ENCODE assay signal across 8 cellular contexts in the genomic region with DNA sequence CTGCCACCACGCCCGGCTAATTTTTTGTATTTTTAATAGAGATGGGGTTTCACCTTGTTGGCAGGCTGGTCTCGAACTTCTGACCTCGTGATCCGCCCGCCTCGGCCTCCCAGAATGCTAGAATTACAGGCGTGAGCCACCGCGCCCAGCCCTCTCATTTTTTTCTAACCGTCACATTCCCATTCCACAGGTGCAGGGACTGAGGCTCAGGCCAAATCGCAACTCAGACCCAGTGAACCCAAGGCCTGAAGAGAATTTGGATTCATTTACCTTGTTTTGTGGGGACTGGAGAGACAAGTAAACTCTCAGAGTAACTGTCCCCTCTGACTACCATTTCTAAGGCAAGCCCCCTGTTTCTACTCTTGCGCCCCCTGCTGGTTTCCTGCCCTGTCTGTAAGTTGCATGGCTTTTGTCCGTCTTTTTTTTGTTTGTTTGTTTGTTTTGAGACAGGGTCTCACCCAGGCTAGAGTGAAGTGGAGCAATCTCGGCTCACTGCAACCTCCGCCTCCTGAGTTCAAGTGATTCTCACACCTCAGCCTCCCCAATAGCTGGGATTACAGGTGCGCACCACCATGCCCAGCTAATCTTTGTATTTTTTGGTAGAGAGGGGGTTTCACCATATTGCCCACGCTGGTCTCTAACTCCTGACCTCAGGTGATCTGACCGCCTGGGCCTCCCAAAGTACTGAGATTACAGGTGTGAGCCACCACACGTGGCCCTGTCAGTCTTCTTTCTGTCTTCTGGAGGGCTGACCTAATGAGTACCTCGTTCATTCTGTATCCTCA. TPM values are rescaled to one million over a fixed set of nuclear protein-coding genes. Genes with fewer than 3 reads are reported as not detected.
A peak's percentile ranks its signal among the peaks of the same experiment; 100 is the strongest.
DNase-seq lines count a peak whose midpoint lies in the region; ATAC-seq, FAIRE-seq and TF ChIP-seq lines count a peak whose summit lies in the region.

No MANE protein-coding gene starts in this region.

- BruUV-seq in GM12878 (replicated peaks; lab: Mats Ljungman, UMichigan), result no TSS peak

- peak; percentile 33 for DNase-seq in COLO829 (ENCODE audit: low spot score)
- DNase-seq in KG1 (lab: John Stamatoyannopoulos, UW), result peak; percentile 63
- DNase-seq in UCSD-AML1 (lab: John Stamatoyannopoulos, UW; ENCODE audit: unreplicated experiment), result peak; percentile 65
- DNase-seq in GM12878 (ENCODE audit: low read depth, low spot score), result no peak
- DNase-seq in kidney tubule cell (ENCODE audit: low spot score), result peak; percentile 51
- peak; percentile 49 for DNase-seq in stimulated activated CD8-positive, alpha-beta memory T cell treated with anti-CD3 and anti-CD28 coated beads, Interleukin-12 subunit alpha, Interleukin-12 subunit beta, amount 100 ng/mL, for 4 hours (ENCODE audit: low read depth)
- DNase-seq in inferior parietal cortex (ENCODE audit: extremely low spot score), result no peak

- intact Hi-C loops in GM12878 (cut with micrococcal nuclease; ENCODE audit: unreplicated experiment), result no loop called here

- H3K4me2 ChIP-seq in GM12878 (ENCODE audit: control insufficient read depth, insufficient read depth), result no peak overlapping the region

- H3K9me3 ChIP-seq in GM12878 (replicated peaks; ENCODE audit: control insufficient read depth, insufficient read depth, low read length), result no peaks in the 10 kb centered on the region

- H3K36me3 ChIP-seq in GM12878 (ENCODE audit: control insufficient read depth in 2 of 2, insufficient read depth in 2 of 2, low read length in 1 of 2), result no peaks in the 10 kb centered on the region

- WGBS in GM12878 (ENCODE audit: insufficient coverage, insufficient replicate concordance, low lambda C conversion rate, missing lambda C conversion rate), result 61% methylated on average over 21 of the region's 21 CpGs

- H3K4me1 ChIP-seq in GM12878 (ENCODE audit: control insufficient read depth, insufficient read depth, low read length), result peaks cover 12% of the 10 kb centered on the region

- TF ChIP-seq POLR2A in GM12878 (IDR thresholded peaks at IDR 0.05; ENCODE audit: low read depth, low read length), result no peak

- H3K9ac ChIP-seq in GM12878 (ENCODE audit: control insufficient read depth, insufficient read depth, low read length), result no peak overlapping the region

- TF ChIP-seq EP300 in GM12878 (IDR thresholded peaks at IDR 0.05; ENCODE audit: borderline replicate concordance in 1 of 2, control insufficient read depth in 1 of 2, low read depth in 2 of 2, low read length in 2 of 2), result no peak

- TF ChIP-seq RAD21 in GM12878 (IDR thresholded peaks at IDR 0.05; ENCODE audit: insufficient read depth, low read depth, low read length), result peak; percentile 37

- H3K27ac ChIP-seq in GM12878 (ENCODE audit: control insufficient read depth, insufficient read depth), result no peak overlapping the region

- SMC1A ChIA-PET in GM12878 (lab: Charles Lee; ENCODE audit: uncharacterized antibody, unreplicated experiment), result no interaction called here

- peak; percentile 55 to 85 (median 77) for TF ChIP-seq CTCF in GM12878 (IDR thresholded peaks at IDR 0.05 in 2 of 3, conservative IDR thresholded peaks at IDR 0.05 in 1 of 3; ENCODE audit: control insufficient read depth in 2 of 3, extremely low read depth in 1 of 3, insufficient read depth in 1 of 3, low read depth in 3 of 3, low read length in 3 of 3)

- H2AFZ ChIP-seq in GM12878 (ENCODE audit: control insufficient read depth, low read depth, low read length), result no peak overlapping the region

- POLR2A ChIA-PET in GM12878 (lab: Charles Lee), result interaction anchor here (0.6 kb wide), 1 partner anchor 112 kb away, joined by 4 read pairs; no protein-coding TSS in a partner anchor

- H4K20me1 ChIP-seq in GM12878 (ENCODE audit: control insufficient read depth, insufficient read depth), result no peaks in the 10 kb centered on the region; the same call in 1 of the 2 replicates

- H3K79me2 ChIP-seq in GM12878 (ENCODE audit: control insufficient read depth, insufficient read depth, low read length), result peaks cover 33% of the 10 kb centered on the region

- peak; percentile 45 for ATAC-seq in GM12878
- ATAC-seq in HG03460 (IDR thresholded peaks at IDR 0.05; ENCODE audit: unreplicated experiment), result no peak

- no peak overlapping the region for H3K4me3 ChIP-seq in GM12878

- CTCF ChIA-PET in GM12878 (lab: Yijun Ruan, JAX), result interaction anchor here (0.5 to 8.9 kb wide), 17 partner anchors 9 to 265 kb away, joined by 3 to 134 read pairs (median 4); a partner anchor contains a TSS

- RAD21 ChIA-PET in GM12878 (lab: Charles Lee; ENCODE audit: unreplicated experiment), result interaction anchor here (0.8 to 1.0 kb wide), 2 partner anchors 43 to 45 kb away, joined by 3 to 4 read pairs; no protein-coding TSS in a partner anchor

- no peaks in the 10 kb centered on the region for H3K27me3 ChIP-seq in GM12878 (replicated peaks in 1 of 2; ENCODE audit: control insufficient read depth in 2 of 2, insufficient read depth in 2 of 2, low read length in 1 of 2)

- FAIRE-seq in GM12878 (lab: Jason Lieb, UNC), result no peak

- in situ Hi-C loops in GM12878 (cut with MboI), result no loop called here

RNA-seq across cellular contexts. Expression of a gene that starts 2.3 kb away (rescaled TPM):
- 77.4 and 81.2 TPM in 2 replicates for total RNA-seq in GM12878 (2013; cell fraction: nucleolus; rRNA removed)
- total RNA-seq in GM12878 (2014; rRNA removed) (51.1 and 54.8 TPM in 2 replicates), GM12878 (2014; rRNA removed; fragmentation: Illumina TruSeq; extraction: Trizol) (17.5 and 18.9 TPM in 2 replicates), GM12878 (2021) (55.0 and 56.1 TPM in 2 replicates)
- 12.4 TPM for polyA plus RNA-seq in GM12878 (2011; ENCODE audit: low read depth)
- polyA plus RNA-seq in GM12878 (2011; rRNA removed) (19.7 and 26.1 TPM in 2 replicates), GM12878 (2014; fragmentation: Illumina TruSeq; extraction: Trizol) (4.5 and 16.0 TPM in 2 replicates), GM12878 (2014; fragmentation: Nextera tagmentation; extraction: Ambion mirVana) (1 to 10 TPM in 1 of 2 experiments, under 1 TPM in 1; 0.42 to 1.6 TPM), GM12878 (2014; rRNA removed) (62.8 and 65.4 TPM in 2 replicates), GM12878 (2016; fragmentation: Nextera tagmentation; extraction: Ambion mirVana) (10 to 100 TPM in 1 of 2 experiments, 1 to 10 TPM in 1; 6.6 to 27.9 TPM)
- 45.1 and 60.8 TPM in 2 replicates for polyA plus RNA-seq in GM12878 (2011; cell fraction: cytosol; rRNA removed)
- 186 and 249 TPM in 2 replicates for polyA plus RNA-seq in GM12878 (2011; cell fraction: nucleus; rRNA removed)
- 35.8 and 44.1 TPM in 2 replicates for polyA plus RNA-seq in GM12878 (2012)
- polyA minus RNA-seq in GM12878 (2011; rRNA and poly(A)+ RNA removed), result 30.9 and 64.5 TPM in 2 replicates
- polyA minus RNA-seq in GM12878 (2011; cell fraction: cytosol; rRNA and poly(A)+ RNA removed), result 18.6 and 18.7 TPM in 2 replicates
- 39.0 and 63.6 TPM in 2 replicates for polyA minus RNA-seq in GM12878 (2011; cell fraction: nucleus; rRNA and poly(A)+ RNA removed)

RNA-seq across cellular contexts. Expression of a gene that starts 2.7 kb away (rescaled TPM):
- 13.5 and 18.7 TPM in 2 replicates for total RNA-seq in GM12878 (2013; cell fraction: nucleolus; rRNA removed)
- total RNA-seq in GM12878 (2014; rRNA removed) (7.9 and 10.1 TPM in 2 replicates), GM12878 (2014; rRNA removed; fragmentation: Illumina TruSeq; extraction: Trizol) (5.8 and 6.9 TPM in 2 replicates), GM12878 (2021) (13.0 and 13.3 TPM in 2 replicates)
- 5.4 TPM for polyA plus RNA-seq in GM12878 (2011; ENCODE audit: low read depth)
- polyA plus RNA-seq in GM12878 (2011; rRNA removed) (3.3 and 4.2 TPM in 2 replicates), GM12878 (2014; fragmentation: Illumina TruSeq; extraction: Trizol) (8.0 and 8.7 TPM in 2 replicates), GM12878 (2014; fragmentation: Nextera tagmentation; extraction: Ambion mirVana) (1 to 10 TPM; 1.3 to 1.8 TPM), GM12878 (2014; rRNA removed) (14.1 and 14.2 TPM in 2 replicates), GM12878 (2016; fragmentation: Nextera tagmentation; extraction: Ambion mirVana) (1 to 10 TPM; 6.7 to 8.8 TPM)
- 4.9 and 8.7 TPM in 2 replicates for polyA plus RNA-seq in GM12878 (2011; cell fraction: cytosol; rRNA removed)
- polyA plus RNA-seq in GM12878 (2011; cell fraction: nucleus; rRNA removed), result 11.0 and 19.0 TPM in 2 replicates
- 5.9 and 11.6 TPM in 2 replicates for polyA plus RNA-seq in GM12878 (2012)
- 2.9 and 4.9 TPM in 2 replicates for polyA minus RNA-seq in GM12878 (2011; rRNA and poly(A)+ RNA removed)
- polyA minus RNA-seq in GM12878 (2011; cell fraction: cytosol; rRNA and poly(A)+ RNA removed), result 1.2 and 1.5 TPM in 2 replicates
- 3.6 and 4.2 TPM in 2 replicates for polyA minus RNA-seq in GM12878 (2011; cell fraction: nucleus; rRNA and poly(A)+ RNA removed)

RNA-seq across cellular contexts. Expression of a gene that starts 31.6 kb away (rescaled TPM):
- 23.7 and 25.9 TPM in 2 replicates for total RNA-seq in GM12878 (2013; cell fraction: nucleolus; rRNA removed)
- total RNA-seq in GM12878 (2014; rRNA removed), result 25.1 and 35.4 TPM in 2 replicates
- 13.3 and 14.4 TPM in 2 replicates for total RNA-seq in GM12878 (2014; rRNA removed; fragmentation: Illumina TruSeq; extraction: Trizol)
- 88.9 and 98.8 TPM in 2 replicates for total RNA-seq in GM12878 (2021)
- 30.7 TPM for polyA plus RNA-seq in GM12878 (2011; ENCODE audit: low read depth)
- polyA plus RNA-seq in GM12878 (2011; rRNA removed), result 7.7 and 12.6 TPM in 2 replicates
- 22.8 and 23.6 TPM in 2 replicates for polyA plus RNA-seq in GM12878 (2011; cell fraction: cytosol; rRNA removed)
- 70.9 and 92.1 TPM in 2 replicates for polyA plus RNA-seq in GM12878 (2011; cell fraction: nucleus; rRNA removed)
- polyA plus RNA-seq in GM12878 (2012), result 56.6 and 58.8 TPM in 2 replicates
- 16.9 and 31.3 TPM in 2 replicates for polyA plus RNA-seq in GM12878 (2014; fragmentation: Illumina TruSeq; extraction: Trizol)
- polyA plus RNA-seq in GM12878 (2014; fragmentation: Nextera tagmentation; extraction: Ambion mirVana), result 10 to 100 TPM in 1 of 2 experiments, 1 to 10 TPM in 1; 2.3 to 11.8 TPM
- 34.4 and 45.7 TPM in 2 replicates for polyA plus RNA-seq in GM12878 (2014; rRNA removed)
- polyA plus RNA-seq in GM12878 (2016; fragmentation: Nextera tagmentation; extraction: Ambion mirVana), result 10 to 100 TPM; 44.6 to 50.7 TPM
- 21.4 and 38.0 TPM in 2 replicates for polyA minus RNA-seq in GM12878 (2011; rRNA and poly(A)+ RNA removed)
- polyA minus RNA-seq in GM12878 (2011; cell fraction: cytosol; rRNA and poly(A)+ RNA removed), result 27.0 and 27.5 TPM in 2 replicates
- 11.1 and 26.6 TPM in 2 replicates for polyA minus RNA-seq in GM12878 (2011; cell fraction: nucleus; rRNA and poly(A)+ RNA removed)

RNA-seq across cellular contexts. Expression of a gene that starts 39.9 kb away (rescaled TPM):
- total RNA-seq in GM12878 (2013; cell fraction: nucleolus; rRNA removed), result 38.3 and 43.7 TPM in 2 replicates
- total RNA-seq in GM12878 (2014; rRNA removed) (73.7 and 76.6 TPM in 2 replicates), GM12878 (2014; rRNA removed; fragmentation: Illumina TruSeq; extraction: Trizol) (35.8 and 36.2 TPM in 2 replicates), GM12878 (2021) (109 and 112 TPM in 2 replicates)
- 47.6 TPM for polyA plus RNA-seq in GM12878 (2011; ENCODE audit: low read depth)
- polyA plus RNA-seq in GM12878 (2011; rRNA removed) (22.1 and 60.9 TPM in 2 replicates), GM12878 (2014; fragmentation: Illumina TruSeq; extraction: Trizol) (29.2 and 53.2 TPM in 2 replicates), GM12878 (2014; fragmentation: Nextera tagmentation; extraction: Ambion mirVana) (10 to 100 TPM in 1 of 2 experiments, 1 to 10 TPM in 1; 9.1 to 16.3 TPM), GM12878 (2014; rRNA removed) (60.9 and 68.9 TPM in 2 replicates), GM12878 (2016; fragmentation: Nextera tagmentation; extraction: Ambion mirVana) (100 to 1,000 TPM; 116 to 129 TPM)
- polyA plus RNA-seq in GM12878 (2011; cell fraction: cytosol; rRNA removed), result 97.3 and 105 TPM in 2 replicates
- polyA plus RNA-seq in GM12878 (2011; cell fraction: nucleus; rRNA removed), result 43.9 and 51.7 TPM in 2 replicates
- 89.1 and 92.1 TPM in 2 replicates for polyA plus RNA-seq in GM12878 (2012)
- polyA minus RNA-seq in GM12878 (2011; rRNA and poly(A)+ RNA removed), result 78.3 and 105 TPM in 2 replicates
- polyA minus RNA-seq in GM12878 (2011; cell fraction: cytosol; rRNA and poly(A)+ RNA removed), result 30.7 and 31.9 TPM in 2 replicates
- polyA minus RNA-seq in GM12878 (2011; cell fraction: nucleus; rRNA and poly(A)+ RNA removed), result 19.5 and 29.7 TPM in 2 replicates

Comparison
In these comparisons a context has a peak if more than half of its experiments do, and no peak if none do; other contexts are left out.
1. DNase-seq: peak in COLO829 (single experiment), KG1 (single experiment), UCSD-AML1 (single experiment), kidney tubule cell (single experiment) and stimulated activated CD8-positive, alpha-beta memory T cell treated with anti-CD3 and anti-CD28 coated beads, Interleukin-12 subunit alpha, Interleukin-12 subunit beta, amount 100 ng/mL, for 4 hours (single experiment); none in GM12878 (single experiment) and inferior parietal cortex (single experiment).